In the genomic region with DNA sequence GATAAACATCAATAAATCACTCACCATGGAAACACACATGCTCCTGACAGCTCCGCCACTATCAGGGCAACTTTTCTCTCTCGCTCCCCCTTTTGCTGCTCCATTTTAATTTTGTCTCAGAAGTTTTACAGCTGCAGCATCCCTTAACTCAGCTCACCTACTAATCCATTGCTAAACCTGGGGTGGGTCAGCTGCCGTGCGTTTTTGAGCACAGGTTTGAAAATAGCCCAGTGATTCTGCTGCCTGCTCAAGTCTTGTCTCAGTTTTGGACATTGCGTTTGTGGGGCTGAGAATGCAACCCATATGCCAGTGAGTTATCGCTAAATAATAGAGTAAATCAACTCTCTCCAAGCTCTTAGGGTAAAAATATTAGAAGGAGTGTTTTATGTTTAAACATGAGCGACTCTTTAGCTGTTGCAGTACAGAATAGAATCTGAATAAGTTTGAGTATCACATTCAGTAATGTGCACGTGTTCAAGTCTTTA, we compare ENCODE assay signal across 8 cellular contexts. TPM values are rescaled to one million over a fixed set of nuclear protein-coding genes. Genes with fewer than 3 reads are reported as not detected.
A peak's percentile ranks its signal among the peaks of the same experiment; 100 is the strongest.
DNase-seq lines count a peak whose midpoint lies in the region; ATAC-seq and TF ChIP-seq lines count a peak whose summit lies in the region.

No MANE protein-coding gene starts in this region.

- H3K27ac Mint-ChIP-seq in activated T-cell treated with anti-CD3 and anti-CD28 coated beads, Interleukin-2, amount 50 U/mL, for 72 hours: peak overlapping the region; percentile 74
- H3K27ac Mint-ChIP-seq in activated naive CD8-positive, alpha-beta T cell treated with anti-CD3 and anti-CD28 coated beads, Interleukin-2, amount 10 ng/mL, durations not matched to agents 7 days and 5 days: peak overlapping the region; percentile 76

- 35% methylated on average over 8 of the region's 8 CpGs for WGBS in right lobe of liver (ENCODE audit: insufficient coverage, low coverage, low lambda C conversion rate, missing lambda C conversion rate)

- ATAC-seq in activated T-cell treated with anti-CD3 and anti-CD28 coated beads, Interleukin-2, amount 50 U/mL, for 72 hours (replicated peaks in 1 of 2): no peak
- no peak for ATAC-seq in activated naive CD8-positive, alpha-beta T cell treated with anti-CD3 and anti-CD28 coated beads, Interleukin-2, amount 10 ng/mL, durations not matched to agents 7 days and 5 days (ENCODE audit: low read depth)
- ATAC-seq in right lobe of liver (no peak), HG03565 (IDR thresholded peaks at IDR 0.05; ENCODE audit: unreplicated experiment) (no peak), HG03097 (IDR thresholded peaks at IDR 0.05; ENCODE audit: low FRiP score, unreplicated experiment) (no peak)

- peaks cover 0 to 53% (median 22%) of the 10 kb centered on the region in 4 donors for H3K4me1 ChIP-seq in right lobe of liver
- H3K4me1 ChIP-seq in tibial artery: peaks cover 0 to 34% (median 23%) of the 10 kb centered on the region in 4 donors

- peak overlapping the region; percentile 89 to 91 (median 90) for H3K27ac ChIP-seq in right lobe of liver
- H3K27ac ChIP-seq in tibial artery: peak overlapping the region; percentile 59 to 82

- peaks cover 56% of the 10 kb centered on the region for H3K4me1 Mint-ChIP-seq in activated T-cell treated with anti-CD3 and anti-CD28 coated beads, Interleukin-2, amount 50 U/mL, for 72 hours (ENCODE audit: low read depth)
- peaks cover 48% of the 10 kb centered on the region for H3K4me1 Mint-ChIP-seq in activated naive CD8-positive, alpha-beta T cell treated with anti-CD3 and anti-CD28 coated beads, Interleukin-2, amount 10 ng/mL, durations not matched to agents 7 days and 5 days

- no peaks in the 10 kb centered on the region for H3K36me3 ChIP-seq in right lobe of liver
- H3K36me3 ChIP-seq in tibial artery: no peaks in the 10 kb centered on the region

- DNase-seq in activated T-cell treated with anti-CD3 and anti-CD28 coated beads, Interleukin-2, amount 50 U/mL, for 72 hours: no peak
- DNase-seq in activated T-cell treated with anti-CD3 and anti-CD28 coated beads for 4 hours: no peak
- no peak for DNase-seq in activated naive CD8-positive, alpha-beta T cell treated with anti-CD3 and anti-CD28 coated beads, Interleukin-2, amount 10 ng/mL, durations not matched to agents 7 days and 5 days
- no peak for DNase-seq in right lobe of liver
- no peak for DNase-seq in tibial artery
- no peak for DNase-seq in dedifferentiated amniotic fluid mesenchymal stem cell (ENCODE audit: extremely low spot score)

- no peaks in the 10 kb centered on the region for H3K9me3 Mint-ChIP-seq in activated T-cell treated with anti-CD3 and anti-CD28 coated beads, Interleukin-2, amount 50 U/mL, for 72 hours
- H3K9me3 Mint-ChIP-seq in activated naive CD8-positive, alpha-beta T cell treated with anti-CD3 and anti-CD28 coated beads, Interleukin-2, amount 10 ng/mL, durations not matched to agents 7 days and 5 days: no peaks in the 10 kb centered on the region

- no peaks in the 10 kb centered on the region for H3K9me3 ChIP-seq in right lobe of liver
- no peaks in the 10 kb centered on the region for H3K9me3 ChIP-seq in tibial artery

- POLR2A ChIA-PET in activated naive CD8-positive, alpha-beta T cell treated with anti-CD3 and anti-CD28 coated beads, Interleukin-2, amount 10 ng/mL, durations not matched to agents 7 days and 5 days (lab: Charles Lee): interaction anchor here (1.4 kb wide), 1 partner anchor 614 kb away, joined by 4 read pairs; no protein-coding TSS in a partner anchor

- TF ChIP-seq CTCF in right lobe of liver (IDR thresholded peaks at IDR 0.05) (no peak), tibial artery (IDR thresholded peaks at IDR 0.05) (no peak)

- peak overlapping the region; percentile 86 to 92 for H3K4me3 Mint-ChIP-seq in activated T-cell treated with anti-CD3 and anti-CD28 coated beads, Interleukin-2, amount 50 U/mL, for 72 hours
- H3K4me3 Mint-ChIP-seq in activated naive CD8-positive, alpha-beta T cell treated with anti-CD3 and anti-CD28 coated beads, Interleukin-2, amount 10 ng/mL, durations not matched to agents 7 days and 5 days: peak overlapping the region; percentile 82

- H3K27me3 Mint-ChIP-seq in activated T-cell treated with anti-CD3 and anti-CD28 coated beads, Interleukin-2, amount 50 U/mL, for 72 hours (ENCODE audit: low read depth): no peaks in the 10 kb centered on the region
- peaks cover 5% of the 10 kb centered on the region for H3K27me3 Mint-ChIP-seq in activated naive CD8-positive, alpha-beta T cell treated with anti-CD3 and anti-CD28 coated beads, Interleukin-2, amount 10 ng/mL, durations not matched to agents 7 days and 5 days

- H3K4me3 ChIP-seq in right lobe of liver: peak overlapping the region in 2 of 3 donors; percentile 57 to 69
- H3K4me3 ChIP-seq in tibial artery: peak overlapping the region; percentile 83 to 96

- TF ChIP-seq POLR2A in right lobe of liver (IDR thresholded peaks at IDR 0.05): no peak

- H3K27me3 ChIP-seq in right lobe of liver (no peaks in the 10 kb centered on the region), tibial artery (no peaks in the 10 kb centered on the region)

- intact Hi-C loops in right lobe of liver (cut with DNase I) (no loop called here), tibial artery (cut with DNase I; ENCODE audit: low total_unique reads) (no loop called here)

- peaks cover 7 to 13% of the 10 kb centered on the region in 2 donors for H3K36me3 Mint-ChIP-seq in activated T-cell treated with anti-CD3 and anti-CD28 coated beads, Interleukin-2, amount 50 U/mL, for 72 hours (ENCODE audit: insufficient read depth in 2 of 2)
- peaks cover 3% of the 10 kb centered on the region for H3K36me3 Mint-ChIP-seq in activated naive CD8-positive, alpha-beta T cell treated with anti-CD3 and anti-CD28 coated beads, Interleukin-2, amount 10 ng/mL, durations not matched to agents 7 days and 5 days

RNA-seq across cellular contexts. Expression of a gene that starts 2.1 kb away (rescaled TPM):
- 10 to 100 TPM; 18.1 to 19.2 TPM for total RNA-seq in activated T-cell treated with anti-CD3 and anti-CD28 coated beads, Interleukin-2, amount 50 U/mL, for 72 hours
- total RNA-seq in activated naive CD8-positive, alpha-beta T cell treated with anti-CD3 and anti-CD28 coated beads, Interleukin-2, amount 10 ng/mL, durations not matched to agents 7 days and 5 days: 10 to 100 TPM; 23.7 to 25.2 TPM
- total RNA-seq in right lobe of liver: 10 to 100 TPM in 2 of 6 experiments, 1 to 10 TPM in 4; 6.4 to 13.3 (median 9.6) TPM

RNA-seq across cellular contexts. Expression of a gene that starts 3.7 kb away (rescaled TPM):
- 10 to 100 TPM; 40.4 to 41.8 TPM for total RNA-seq in activated T-cell treated with anti-CD3 and anti-CD28 coated beads, Interleukin-2, amount 50 U/mL, for 72 hours
- 10 to 100 TPM; 36.6 to 37.2 TPM for total RNA-seq in activated naive CD8-positive, alpha-beta T cell treated with anti-CD3 and anti-CD28 coated beads, Interleukin-2, amount 10 ng/mL, durations not matched to agents 7 days and 5 days
- 10 to 100 TPM in 5 of 6 experiments, 1 to 10 TPM in 1; 9.4 to 30.1 (median 19.8) TPM for total RNA-seq in right lobe of liver
